17 cellular contexts compared by ENCODE assay signal in the genomic region with DNA sequence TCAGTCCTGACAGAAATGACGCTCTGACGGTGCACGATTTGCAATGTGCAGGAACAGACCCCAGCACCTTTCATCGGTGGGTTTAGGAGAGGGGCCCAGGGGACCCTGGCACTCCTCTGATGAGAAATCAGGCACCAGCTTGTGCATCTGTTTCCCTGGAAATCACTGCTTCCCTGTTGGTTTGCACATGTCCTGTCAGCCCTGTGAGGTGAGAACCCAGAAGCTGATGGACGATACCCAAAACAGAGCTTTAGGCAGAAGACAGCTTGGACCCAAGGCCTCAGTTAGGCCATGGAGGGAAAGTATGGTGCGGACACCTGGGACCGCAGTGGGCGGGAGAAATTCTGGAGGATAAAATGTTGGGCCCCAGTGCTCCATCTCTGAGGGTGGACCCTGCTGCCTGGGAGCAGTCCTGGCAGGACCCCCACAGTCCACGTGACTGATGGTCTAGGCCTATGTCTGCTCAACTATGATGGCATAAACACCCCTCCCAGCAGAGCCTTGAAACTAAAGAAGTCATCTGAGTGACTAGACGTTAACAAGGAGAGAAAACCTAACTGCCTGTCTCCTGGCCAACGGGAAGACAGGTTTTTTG.
DNase-seq lines count a peak whose midpoint lies in the region; ATAC-seq, FAIRE-seq and TF ChIP-seq lines count a peak whose summit lies in the region.
"Had no signal": no experiment of that assay in that cellular context is flagged by ENCODE, and none has a peak within 500 bp of the region (broad histone marks: within the 10 kb centered on the region; RNA-seq: fewer than 3 reads in every experiment).

No MANE protein-coding gene starts in this region.

- no peaks in the 10 kb centered on the region for H3K27me3 Mint-ChIP-seq in activated CD8-positive, alpha-beta memory T cell treated with anti-CD3 and anti-CD28 coated beads, Interleukin-2, amount 10 ng/mL, durations not matched to agents 7 days and 5 days

- no peaks in the 10 kb centered on the region for H3K4me1 ChIP-seq in osteoblast (ENCODE audit: insufficient read depth, low read length)
- H3K4me1 ChIP-seq in sigmoid colon = no peaks in the 10 kb centered on the region

- H3K9me3 Mint-ChIP-seq in activated CD8-positive, alpha-beta memory T cell treated with anti-CD3 and anti-CD28 coated beads, Interleukin-2, amount 10 ng/mL, durations not matched to agents 7 days and 5 days (ENCODE audit: low read depth) = peaks cover 31% of the 10 kb centered on the region
- H3K9me3 Mint-ChIP-seq: CD8-positive, alpha-beta T cell had no signal

- no peak for TF ChIP-seq EP300 in sigmoid colon (IDR thresholded peaks at IDR 0.05)

- H3K27ac Mint-ChIP-seq in activated CD8-positive, alpha-beta memory T cell treated with anti-CD3 and anti-CD28 coated beads, Interleukin-2, amount 10 ng/mL, durations not matched to agents 7 days and 5 days = no peak overlapping the region
- H3K27ac Mint-ChIP-seq: CD8-positive, alpha-beta T cell had no signal

- no peak for TF ChIP-seq CTCF in osteoblast (IDR thresholded peaks at IDR 0.05; ENCODE audit: extremely low read depth, low read depth, low read length)
- TF ChIP-seq CTCF in sigmoid colon (IDR thresholded peaks at IDR 0.05) = no peak
- TF ChIP-seq CTCF in D721Med (IDR thresholded peaks at IDR 0.05; ENCODE audit: insufficient read depth, missing control alignments) = no peak

- no peak overlapping the region for H2AFZ ChIP-seq in osteoblast (ENCODE audit: low read length)

- intact Hi-C loops in sigmoid colon (cut with DNase I) = no loop called here

- no peak for FAIRE-seq in D721Med (lab: Jason Lieb, UNC)
- FAIRE-seq: GM19239, H1 had no signal

- no peak overlapping the region for H3K4me2 ChIP-seq in osteoblast (ENCODE audit: insufficient read depth, low read length)

- H3K27me3 ChIP-seq in osteoblast (ENCODE audit: insufficient read depth, low read length) (no peaks in the 10 kb centered on the region), sigmoid colon (no peaks in the 10 kb centered on the region)

- H3K27ac ChIP-seq in osteoblast (ENCODE audit: low read depth, low read length) = no peak overlapping the region
- H3K27ac ChIP-seq in sigmoid colon = no peak overlapping the region
- H3K27ac ChIP-seq: 22Rv1, HL-60 had no signal

- H3K4me1 Mint-ChIP-seq in activated CD8-positive, alpha-beta memory T cell treated with anti-CD3 and anti-CD28 coated beads, Interleukin-2, amount 10 ng/mL, durations not matched to agents 7 days and 5 days = no peaks in the 10 kb centered on the region
- H3K4me1 Mint-ChIP-seq: CD14-positive monocyte had no signal

- no peaks in the 10 kb centered on the region for H4K20me1 ChIP-seq in osteoblast (ENCODE audit: insufficient read depth, low read length)

- H3K79me2 ChIP-seq in osteoblast (ENCODE audit: insufficient read depth, low read length) = no peaks in the 10 kb centered on the region

- POLR2A ChIA-PET in HEK293T (lab: Yijun Ruan, JAX) = no interaction called here

- H3K4me3 Mint-ChIP-seq in activated CD8-positive, alpha-beta memory T cell treated with anti-CD3 and anti-CD28 coated beads, Interleukin-2, amount 10 ng/mL, durations not matched to agents 7 days and 5 days = no peak overlapping the region
- H3K4me3 Mint-ChIP-seq: CD14-positive monocyte; CD8-positive, alpha-beta T cell had no signal

- ATAC-seq in activated CD8-positive, alpha-beta memory T cell treated with anti-CD3 and anti-CD28 coated beads, Interleukin-2, amount 10 ng/mL, durations not matched to agents 7 days and 5 days = no peak
- ATAC-seq: CD8-positive, alpha-beta T cell; HCT116 had no signal

- DNase-seq in activated CD8-positive, alpha-beta memory T cell treated with anti-CD3 and anti-CD28 coated beads for 24 hours = peak; percentile 41
- no peak for DNase-seq in activated CD8-positive, alpha-beta memory T cell treated with anti-CD3 and anti-CD28 coated beads, Interleukin-2, amount 10 ng/mL, durations not matched to agents 7 days and 5 days
- DNase-seq in osteoblast (ENCODE audit: insufficient read length, low spot score, missing footprints) (peak; percentile 68), sigmoid colon (peak; percentile 27), HEK293T (ENCODE audit: extremely low spot score) (no peak), GM19240 (ENCODE audit: insufficient read length, low spot score) (no peak), D721Med (ENCODE audit: insufficient read length, low spot score) (no peak)
- DNase-seq: COR-L47, DND-41, GDM1 had no signal

- H3K9me3 ChIP-seq in osteoblast (ENCODE audit: low read depth, low read length) = peaks cover 2% of the 10 kb centered on the region
- H3K9me3 ChIP-seq in sigmoid colon = no peaks in the 10 kb centered on the region

- WGBS in sigmoid colon, 2 donors = 76 to 88% methylated on average over 11 of the region's 11 CpGs

- H3K4me3 ChIP-seq in osteoblast (ENCODE audit: insufficient read depth, low read length) = no peak overlapping the region
- no peak overlapping the region for H3K4me3 ChIP-seq in sigmoid colon

- TF ChIP-seq POLR2A in sigmoid colon (IDR thresholded peaks at IDR 0.05) = no peak

- H3K36me3 Mint-ChIP-seq in activated CD8-positive, alpha-beta memory T cell treated with anti-CD3 and anti-CD28 coated beads, Interleukin-2, amount 10 ng/mL, durations not matched to agents 7 days and 5 days = peaks cover 4% of the 10 kb centered on the region
- H3K36me3 Mint-ChIP-seq: CD14-positive monocyte; CD8-positive, alpha-beta T cell had no signal

- CTCF ChIA-PET in activated CD8-positive, alpha-beta memory T cell treated with anti-CD3 and anti-CD28 coated beads, Interleukin-2, amount 10 ng/mL, durations not matched to agents 7 days and 5 days (lab: Charles Lee) = no interaction called here
- CTCF ChIA-PET in HEK293T (lab: Yijun Ruan, JAX) = interaction anchor here (0.6 kb wide), 1 partner anchor 10 kb away, joined by 3 read pairs; no protein-coding TSS in a partner anchor

- H3K36me3 ChIP-seq in osteoblast (ENCODE audit: insufficient read depth, low read length) (no peaks in the 10 kb centered on the region), sigmoid colon (no peaks in the 10 kb centered on the region)

TF ChIP-seq in HEK293T, 16 proteins besides CTCF, POLR2A, EP300 and RAD21:
- TF ChIP-seq SP1 (IDR thresholded peaks at IDR 0.05) = no peak

Comparison
In these comparisons a context has a peak if more than half of its experiments do, and no peak if none do; other contexts are left out.
1. DNase-seq: peak in activated CD8-positive, alpha-beta memory T cell treated with anti-CD3 and anti-CD28 coated beads for 24 hours (single experiment), osteoblast (single experiment) and sigmoid colon (single experiment); none in activated CD8-positive, alpha-beta memory T cell treated with anti-CD3 and anti-CD28 coated beads, Interleukin-2, amount 10 ng/mL, durations not matched to agents 7 days and 5 days (single experiment), HEK293T (single experiment), GM19240 (single experiment) and D721Med (single experiment).